In the genomic region with DNA sequence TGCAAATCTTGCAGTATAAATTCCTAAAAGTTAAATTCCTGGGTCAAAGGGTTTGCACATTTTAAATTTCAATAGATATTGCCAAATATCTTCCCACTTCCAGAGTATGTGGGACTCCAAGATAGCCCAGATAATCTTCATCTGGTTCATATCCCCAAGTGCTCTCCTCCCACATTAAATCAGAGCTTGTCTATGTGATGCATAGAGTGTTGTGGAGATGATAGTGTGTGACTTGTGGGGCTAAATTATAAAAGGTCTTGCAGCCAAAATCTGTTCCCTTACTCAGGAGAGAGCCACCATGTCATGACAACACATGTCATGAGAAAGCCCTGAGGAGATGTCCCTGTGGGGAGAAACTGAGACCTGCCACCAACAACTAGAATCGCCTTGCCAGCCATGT, we compare ENCODE assay signal across 8 cellular contexts.
"Had no signal": no experiment of that assay in that cellular context is flagged by ENCODE, and none has a peak within 500 bp of the region (broad histone marks: within the 10 kb centered on the region; RNA-seq: fewer than 3 reads in every experiment).

No MANE protein-coding gene starts in this region.

- H3K4me3 ChIP-seq: GM12878 had no signal

- FAIRE-seq: G401.6, GM12878, GM12891, GM12892, GM18507, GM19239 had no signal

- ATAC-seq: GM12878 had no signal

- DNase-seq: GDM1, GF-D8 had no signal
